8 cellular contexts compared by ENCODE assay signal in genomic region chr5:96614110-96614691, GRCh38. TPM values are rescaled to one million over a fixed set of nuclear protein-coding genes. Genes with fewer than 3 reads are reported as not detected.
DNase-seq lines count a peak whose midpoint lies in the region; ATAC-seq and TF ChIP-seq lines count a peak whose summit lies in the region.

No MANE protein-coding gene starts in this region.

- H3K4me3 ChIP-seq in epithelial cell of proximal tubule (ENCODE audit: low read depth, low read length) (peak overlapping the region; percentile 40), mucosa of descending colon (no peak overlapping the region)

- no peak overlapping the region for H3K27ac Mint-ChIP-seq in activated CD4-positive, alpha-beta memory T cell treated with anti-CD3 and anti-CD28 coated beads for 36 hours

- no peaks in the 10 kb centered on the region for H3K27me3 Mint-ChIP-seq in activated CD4-positive, alpha-beta memory T cell treated with anti-CD3 and anti-CD28 coated beads for 36 hours

- DNase-seq in COLO668 (lab: John Stamatoyannopoulos, UW; ENCODE audit: unreplicated experiment) (peak; percentile 55), HEK293T (ENCODE audit: extremely low spot score) (peak; percentile 66), NCI-H524 (lab: John Stamatoyannopoulos, UW) (peak; percentile 38 to 81), epithelial cell of proximal tubule (ENCODE audit: low read depth) (peak; percentile 89), mucosa of descending colon (peak in 1 of 3 donors; percentile 88), substantia nigra (lab: John Stamatoyannopoulos, UW) (peak in 34 of 49 donors; percentile 4 to 80 (median 34))
- peak; percentile 46 for DNase-seq in activated CD4-positive, alpha-beta memory T cell treated with anti-CD3 and anti-CD28 coated beads for 36 hours

- peaks cover 5% of the 10 kb centered on the region for H3K4me1 Mint-ChIP-seq in activated CD4-positive, alpha-beta memory T cell treated with anti-CD3 and anti-CD28 coated beads for 36 hours (ENCODE audit: low read depth)

- CTCF ChIA-PET in HEK293T (lab: Yijun Ruan, JAX), result interaction anchor here (0.6 to 2.0 kb wide), 19 partner anchors 9 to 290 kb away, joined by 3 to 18 read pairs (median 4); no protein-coding TSS in a partner anchor
- CTCF ChIA-PET in activated CD4-positive, alpha-beta memory T cell treated with anti-CD3 and anti-CD28 coated beads for 36 hours (lab: Charles Lee), result interaction anchor here (0.6 to 6.1 kb wide), 33 partner anchors 12 to 919 kb away, joined by 3 to 40 read pairs (median 4); partner anchors contain the start of genes CAST, ERAP2 and LIX1

- ATAC-seq in mucosa of descending colon, result peak; percentile 81
- no peak for ATAC-seq in HG03457 (IDR thresholded peaks at IDR 0.05; ENCODE audit: unreplicated experiment)

- intact Hi-C loops in activated CD4-positive, alpha-beta memory T cell treated with anti-CD3 and anti-CD28 coated beads for 36 hours (cut with micrococcal nuclease), result loop anchor here (1.0 to 2.0 kb wide), 5 partner anchors 49 to 548 kb away; partner anchors contain the start of gene CAST
- intact Hi-C loops in mucosa of descending colon (cut with DNase I, micrococcal nuclease), result loop anchor here in 1 of 2 donors (10.0 kb wide), 1 partner anchor 71 kb away; no protein-coding TSS in a partner anchor

- H3K36me3 ChIP-seq in mucosa of descending colon (ENCODE audit: low read depth), result no peaks in the 10 kb centered on the region

- H3K4me3 Mint-ChIP-seq in activated CD4-positive, alpha-beta memory T cell treated with anti-CD3 and anti-CD28 coated beads for 36 hours, result no peak overlapping the region

- H3K9me3 ChIP-seq in mucosa of descending colon, result peaks cover 2% of the 10 kb centered on the region

- peaks cover 4% of the 10 kb centered on the region for H3K9me3 Mint-ChIP-seq in activated CD4-positive, alpha-beta memory T cell treated with anti-CD3 and anti-CD28 coated beads for 36 hours

- H3K36me3 Mint-ChIP-seq in activated CD4-positive, alpha-beta memory T cell treated with anti-CD3 and anti-CD28 coated beads for 36 hours, result no peaks in the 10 kb centered on the region

- H3K4me1 ChIP-seq in mucosa of descending colon (ENCODE audit: low read depth), result no peaks in the 10 kb centered on the region

- POLR2A ChIA-PET in HEK293T (lab: Yijun Ruan, JAX), result no interaction called here
- POLR2A ChIA-PET in activated CD4-positive, alpha-beta memory T cell treated with anti-CD3 and anti-CD28 coated beads for 36 hours (lab: Charles Lee), result no interaction called here

- TF ChIP-seq CTCF in epithelial cell of proximal tubule (conservative IDR thresholded peaks at IDR 0.05; ENCODE audit: low read depth, low read length) (peak; percentile 63), mucosa of descending colon (IDR thresholded peaks at IDR 0.05) (no peak)

- no peak overlapping the region for H3K27ac ChIP-seq in substantia nigra (ENCODE audit: low read depth, low read length, poor library complexity, severe bottlenecking)

TF ChIP-seq in HEK293T, 16 proteins besides CTCF, POLR2A, EP300 and RAD21:
- TF ChIP-seq HDGF (IDR thresholded peaks at IDR 0.05; ENCODE audit: borderline replicate concordance), result no peak
- no peak for TF ChIP-seq LEF1 (IDR thresholded peaks at IDR 0.05; ENCODE audit: borderline replicate concordance)
- TF ChIP-seq ZNF384 (IDR thresholded peaks at IDR 0.05), result no peak
- TF ChIP-seq L3MBTL2 (conservative IDR thresholded peaks at IDR 0.05), result no peak
- no peak for TF ChIP-seq FOXA1 (IDR thresholded peaks at IDR 0.05)
- TF ChIP-seq SUZ12 (IDR thresholded peaks at IDR 0.05), result no peak
- TF ChIP-seq FOXM1 (IDR thresholded peaks at IDR 0.05; ENCODE audit: borderline replicate concordance), result no peak
- no peak for TF ChIP-seq SP1 (IDR thresholded peaks at IDR 0.05)
- no peak for TF ChIP-seq NFRKB (IDR thresholded peaks at IDR 0.05)
- no peak for TF ChIP-seq ELF4 (IDR thresholded peaks at IDR 0.05)
- no peak for TF ChIP-seq TARDBP (IDR thresholded peaks at IDR 0.05)
- no peak for TF ChIP-seq ARNT (IDR thresholded peaks at IDR 0.05)
- TF ChIP-seq CTBP1 (IDR thresholded peaks at IDR 0.05; ENCODE audit: borderline replicate concordance), result no peak
- TF ChIP-seq FOXK2 (IDR thresholded peaks at IDR 0.05), result no peak
- TF ChIP-seq PKNOX1 (IDR thresholded peaks at IDR 0.05), result no peak
- no peak for TF ChIP-seq BHLHE40 (IDR thresholded peaks at IDR 0.05; ENCODE audit: borderline replicate concordance)

RNA-seq across cellular contexts. Expression of gene CAST, which starts 48.0 kb away (rescaled TPM):
- total RNA-seq in activated CD4-positive, alpha-beta memory T cell treated with anti-CD3 and anti-CD28 coated beads for 36 hours, result 100 to 1,000 TPM; 155 to 162 TPM
- total RNA-seq in epithelial cell of proximal tubule (108 and 135 TPM in 2 replicates), mucosa of descending colon (100 to 1,000 TPM; 348 to 433 (median 372) TPM)
